In genomic region chr16:51193879-51194278, GRCh38 we compare ENCODE assay signal across 31 cellular contexts. TPM values are rescaled to one million over a fixed set of nuclear protein-coding genes. Genes with fewer than 3 reads are reported as not detected.
"Had no signal": no experiment of that assay in that cellular context is flagged by ENCODE, and none has a peak within 500 bp of the region (broad histone marks: within the 10 kb centered on the region; RNA-seq: fewer than 3 reads in every experiment).

No MANE protein-coding gene starts in this region.

- DNase-seq: hippocampal formation; kidney glomerular epithelial cell; left cardiac atrium; left lung; midbrain; mucosa of descending colon; naive thymus-derived CD4-positive, alpha-beta T cell; ovary; retina; right cardiac atrium; stimulated activated CD4-positive, alpha-beta T cell treated with anti-CD3 and anti-CD28 coated beads, Interleukin-12 subunit alpha, Interleukin-12 subunit beta, amount 100 ng/mL, for 4 hours; stimulated activated CD4-positive, alpha-beta T cell treated with anti-CD3 and anti-CD28 coated beads, Interleukin-15, amount 100 ng/mL, for 24 hours; stimulated activated CD4-positive, alpha-beta T cell treated with anti-CD3 and anti-CD28 coated beads, Interleukin-2, amount 100 ng/mL, for 24 hours; stimulated activated CD4-positive, alpha-beta T cell treated with anti-CD3 and anti-CD28 coated beads, Interleukin-4, amount 100 ng/mL, for 1 hour; stimulated activated naive B cell treated with anti-CD40 and anti-IgM and Interleukin-4, amounts not matched to agents 10 μg/mL and 1 μg/mL and 100 μg/mL, for 72 hours; stimulated activated naive CD8-positive, alpha-beta T cell treated with anti-CD3 and anti-CD28 coated beads, Interleukin-15, Interleukin-2, amounts not matched to agents 100 U/mL and 50 U/mL, for 24 hours; stomach; testis; thyroid gland; transverse colon; upper lobe of left lung had no signal

- H3K4me1 ChIP-seq: left lung, stomach, testis, thyroid gland, transverse colon, upper lobe of left lung had no signal

- H3K36me3 ChIP-seq: left lung, ovary, stomach, thyroid gland, transverse colon, upper lobe of left lung had no signal

- H3K27ac ChIP-seq: left lung, ovary, skin epidermis, stomach, testis, thyroid gland, transverse colon, upper lobe of left lung had no signal

- H3K36me3 Mint-ChIP-seq: memory B cell; naive thymus-derived CD4-positive, alpha-beta T cell; natural killer cell treated with Interleukin-12 subunit alpha and Interleukin-12 subunit beta and Interleukin-15 and Interleukin-18, amount 100 ng/mL, for 72 hours; stimulated activated naive B cell treated with anti-CD40 and anti-IgM and Interleukin-4, amounts not matched to agents 10 μg/mL and 1 μg/mL and 100 μg/mL, for 72 hours had no signal

- FAIRE-seq: keratinocyte, urothelium cell line had no signal

- H3K9me3 ChIP-seq: left lung, mucosa of descending colon, ovary, stomach, testis, thyroid gland, transverse colon, upper lobe of left lung had no signal

- H3K9me3 Mint-ChIP-seq: natural killer cell treated with Interleukin-12 subunit alpha and Interleukin-12 subunit beta and Interleukin-15 and Interleukin-18, amount 100 ng/mL, for 72 hours had no signal

- H3K4me1 Mint-ChIP-seq: memory B cell; naive thymus-derived CD4-positive, alpha-beta T cell; stimulated activated naive B cell treated with anti-CD40 and anti-IgM and Interleukin-4, amounts not matched to agents 10 μg/mL and 1 μg/mL and 100 μg/mL, for 72 hours had no signal

- H3K27me3 ChIP-seq: left lung, ovary, testis, thyroid gland, transverse colon, upper lobe of left lung had no signal

- H3K27ac Mint-ChIP-seq: memory B cell; naive thymus-derived CD4-positive, alpha-beta T cell; natural killer cell treated with Interleukin-12 subunit alpha and Interleukin-12 subunit beta and Interleukin-15 and Interleukin-18, amount 100 ng/mL, for 72 hours; progenitor cell of endocrine pancreas; stimulated activated naive B cell treated with anti-CD40 and anti-IgM and Interleukin-4, amounts not matched to agents 10 μg/mL and 1 μg/mL and 100 μg/mL, for 72 hours had no signal

- H3K4me3 Mint-ChIP-seq: memory B cell; naive thymus-derived CD4-positive, alpha-beta T cell; natural killer cell treated with Interleukin-12 subunit alpha and Interleukin-12 subunit beta and Interleukin-15 and Interleukin-18, amount 100 ng/mL, for 72 hours; stimulated activated naive B cell treated with anti-CD40 and anti-IgM and Interleukin-4, amounts not matched to agents 10 μg/mL and 1 μg/mL and 100 μg/mL, for 72 hours had no signal

- H3K27me3 Mint-ChIP-seq: memory B cell had no signal

- H3K4me3 ChIP-seq: left lung, lung, mucosa of descending colon, ovary, skin epidermis, stomach, testis, thyroid gland, transverse colon, upper lobe of left lung had no signal

- ATAC-seq: left cardiac atrium; left lung; mucosa of descending colon; naive thymus-derived CD4-positive, alpha-beta T cell; natural killer cell treated with Interleukin-12 subunit alpha and Interleukin-12 subunit beta and Interleukin-15 and Interleukin-18, amount 100 ng/mL, for 72 hours; right cardiac atrium; sciatic nerve; stimulated activated naive B cell treated with anti-CD40 and anti-IgM and Interleukin-4, amounts not matched to agents 10 μg/mL and 1 μg/mL and 100 μg/mL, for 72 hours; stimulated activated naive CD8-positive, alpha-beta T cell treated with anti-CD3 and anti-CD28 coated beads, Interleukin-15, Interleukin-2, amounts not matched to agents 100 U/mL and 50 U/mL, for 24 hours had no signal

RNA-seq across cellular contexts. Expression of gene SALL1, which starts 42.8 kb away (rescaled TPM):
- total RNA-seq: left lung; myocyte; naive thymus-derived CD4-positive, alpha-beta T cell; pulmonary artery endothelial cell had no signal
- polyA plus RNA-seq: keratinocyte; lung; naive thymus-derived CD4-positive, alpha-beta T cell had no signal
